In the genomic region with DNA sequence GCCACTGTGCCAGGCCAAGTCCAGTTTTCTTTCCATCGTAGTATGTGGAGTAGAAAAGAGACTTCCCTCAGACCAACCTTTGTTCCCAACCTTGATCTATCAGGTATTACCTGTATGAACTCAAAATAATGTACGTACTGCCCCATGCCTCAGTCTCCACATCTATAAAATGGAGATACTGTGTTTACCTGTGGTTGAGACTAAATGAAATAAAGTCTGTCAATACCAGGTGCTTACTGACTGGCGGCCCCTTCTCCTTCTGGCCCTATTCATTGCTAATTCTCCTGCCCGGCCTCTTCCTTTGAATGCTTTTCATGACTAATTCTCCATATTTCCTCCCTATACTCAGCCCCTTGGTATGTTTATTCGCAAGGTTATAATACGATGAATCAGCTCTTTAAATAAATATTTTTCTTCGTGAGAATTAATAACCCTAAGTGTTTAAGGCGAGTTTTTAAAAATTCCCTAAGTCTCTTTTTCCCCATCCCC, we compare ENCODE assay signal across 16 cellular contexts.
DNase-seq lines count a peak whose midpoint lies in the region; ATAC-seq, FAIRE-seq and TF ChIP-seq lines count a peak whose summit lies in the region.
"Had no signal": no experiment of that assay in that cellular context is flagged by ENCODE, and none has a peak within 500 bp of the region (broad histone marks: within the 10 kb centered on the region; RNA-seq: fewer than 3 reads in every experiment).

No MANE protein-coding gene starts in this region.

- peak overlapping the region; percentile 66 for H3K4me2 ChIP-seq in A549

- H3K27me3 Mint-ChIP-seq in CD4-positive, alpha-beta memory T cell = peaks cover 2 to 3% of the 10 kb centered on the region in 2 donors
- H3K27me3 Mint-ChIP-seq in naive thymus-derived CD8-positive, alpha-beta T cell = peaks cover 7 to 18% (median 11%) of the 10 kb centered on the region in 5 donors

- TF ChIP-seq POLR2A in A549 (IDR thresholded peaks at IDR 0.05; ENCODE audit: low read length) = no peak

- ATAC-seq in A549 (peak; percentile 91 to 92), foreskin keratinocyte (peak; percentile 98)
- ATAC-seq in naive thymus-derived CD8-positive, alpha-beta T cell = no peak

- H3K9me3 ChIP-seq in A549 (no peaks in the 10 kb centered on the region), ascending aorta (no peaks in the 10 kb centered on the region)
- no peaks in the 10 kb centered on the region for H3K9me3 ChIP-seq in CD4-positive, alpha-beta memory T cell (ENCODE audit: control insufficient read depth in 1 of 2, low read length in 2 of 2)

- no peak for TF ChIP-seq CTCF in A549 (IDR thresholded peaks at IDR 0.05)
- TF ChIP-seq CTCF in ascending aorta (IDR thresholded peaks at IDR 0.05) = no peak
- TF ChIP-seq CTCF in foreskin keratinocyte (conservative IDR thresholded peaks at IDR 0.05) = no peak

- H3K36me3 Mint-ChIP-seq in CD4-positive, alpha-beta memory T cell = no peaks in the 10 kb centered on the region
- H3K36me3 Mint-ChIP-seq in naive thymus-derived CD8-positive, alpha-beta T cell = no peaks in the 10 kb centered on the region
- H3K36me3 Mint-ChIP-seq: activated CD4-positive, alpha-beta memory T cell treated with anti-CD3 and anti-CD28 coated beads for 36 hours had no signal

- POLR2A ChIA-PET in A549 (lab: Yijun Ruan, JAX) = interaction anchor here (0.6 to 1.0 kb wide), 3 partner anchors 43 to 326 kb away, joined by 4 to 11 read pairs (median 5); a partner anchor contains a TSS
- POLR2A ChIA-PET in CD4-positive, alpha-beta memory T cell (lab: Charles Lee; ENCODE audit: partially characterized antibody) = no interaction called here
- POLR2A ChIA-PET in naive thymus-derived CD8-positive, alpha-beta T cell (lab: Charles Lee) = no interaction called here

- no peak for FAIRE-seq in A549 (lab: Jason Lieb, UNC)

- peaks cover 0 to 5% (median 3%) of the 10 kb centered on the region in 8 donors for H3K9me3 Mint-ChIP-seq in CD4-positive, alpha-beta memory T cell
- H3K9me3 Mint-ChIP-seq in naive thymus-derived CD8-positive, alpha-beta T cell = peaks cover 0 to 6% (median 0%) of the 10 kb centered on the region in 9 donors
- H3K9me3 Mint-ChIP-seq: activated CD4-positive, alpha-beta memory T cell treated with anti-CD3 and anti-CD28 coated beads for 36 hours; T-helper 1 cell treated with Interleukin-12 subunit alpha and Interleukin-12 subunit beta and Interleukin-4 antibody, amounts not matched to agents 30 μg/mL and 1 μg/mL, for 36 hours had no signal

- peak overlapping the region; percentile 65 to 88 for H3K27ac ChIP-seq in A549
- H3K27ac ChIP-seq in ascending aorta = peak overlapping the region; percentile 33 to 43
- peak overlapping the region; percentile 73 for H3K27ac ChIP-seq in foreskin keratinocyte
- H3K27ac ChIP-seq in CD4-positive, alpha-beta memory T cell (ENCODE audit: low read depth, low read length) = no peak overlapping the region

- TF ChIP-seq RAD21 in A549 (conservative IDR thresholded peaks at IDR 0.05 in 1 of 2, IDR thresholded peaks at IDR 0.05 in 1 of 2) = peak in 1 of 2 experiments; percentile 23; a peak in 4 of 5 replicates

- DNase-seq in A549 (ENCODE audit: low read depth in 1 of 2, low spot score in 1 of 2) (peak; percentile 82 to 87), HS-27A (ENCODE audit: low read depth) (peak; percentile 82), ascending aorta (ENCODE audit: low spot score in 2 of 2) (no peak), foreskin keratinocyte (peak; percentile 81 to 89), posterior vena cava (ENCODE audit: low spot score) (no peak), NCI-H2227 (lab: John Stamatoyannopoulos, UW; ENCODE audit: unreplicated experiment) (no peak)
- no peak for DNase-seq in CD4-positive, alpha-beta memory T cell
- no peak for DNase-seq in naive thymus-derived CD8-positive, alpha-beta T cell
- DNase-seq: activated CD4-positive, alpha-beta memory T cell treated with anti-CD3 and anti-CD28 coated beads for 36 hours; activated naive CD4-positive, alpha-beta T cell treated with anti-CD3 and anti-CD28 coated beads, Interleukin-2, amount 50 U/mL, for 16 hours; effector CD4-positive, alpha-beta T cell; midbrain; NCI-H1417 treated with DMSO at 0.1 percent for 48 hours; NK-92 treated with Interleukin-12 subunit alpha and Interleukin-12 subunit beta, amount 100 ng/mL, for 24 hours had no signal

- H3K36me3 ChIP-seq in ascending aorta = no peaks in the 10 kb centered on the region
- no peaks in the 10 kb centered on the region for H3K36me3 ChIP-seq in CD4-positive, alpha-beta memory T cell (ENCODE audit: insufficient read depth, low read length)

- peak; percentile 50 to 63; a peak in 2 of 5 replicates for TF ChIP-seq EP300 in A549 (IDR thresholded peaks at IDR 0.05)

- H3K27me3 ChIP-seq in ascending aorta = no peaks in the 10 kb centered on the region
- no peaks in the 10 kb centered on the region for H3K27me3 ChIP-seq in foreskin keratinocyte
- no peaks in the 10 kb centered on the region for H3K27me3 ChIP-seq in CD4-positive, alpha-beta memory T cell (ENCODE audit: insufficient read depth, low read length)

- 7% methylated on average over 8 of the region's 8 CpGs for WGBS in A549 (ENCODE audit: missing lambda C conversion rate)

- intact Hi-C loops in ascending aorta (cut with DNase I) = loop anchor here (2.0 to 5.0 kb wide), 3 partner anchors 65 to 240 kb away; a partner anchor contains a TSS
- intact Hi-C loops in CD4-positive, alpha-beta memory T cell (cut with micrococcal nuclease) = no loop called here
- intact Hi-C loops in posterior vena cava (cut with DNase I) = no loop called here

- no peak overlapping the region for H3K4me3 Mint-ChIP-seq in CD4-positive, alpha-beta memory T cell
- H3K4me3 Mint-ChIP-seq in naive thymus-derived CD8-positive, alpha-beta T cell = no peak overlapping the region
- H3K4me3 Mint-ChIP-seq: activated CD4-positive, alpha-beta memory T cell treated with anti-CD3 and anti-CD28 coated beads for 36 hours; B cell; T-helper 1 cell treated with Interleukin-12 subunit alpha and Interleukin-12 subunit beta and Interleukin-4 antibody, amounts not matched to agents 30 μg/mL and 1 μg/mL, for 36 hours had no signal

- H3K4me1 ChIP-seq in A549 (peaks cover 43% of the 10 kb centered on the region), ascending aorta (peaks cover 3 to 13% of the 10 kb centered on the region in 2 donors), foreskin keratinocyte (peaks cover 10% of the 10 kb centered on the region)
- H3K4me1 ChIP-seq in CD4-positive, alpha-beta memory T cell (ENCODE audit: insufficient read depth, low read length) = no peaks in the 10 kb centered on the region

- H3K27ac Mint-ChIP-seq in CD4-positive, alpha-beta memory T cell = no peak overlapping the region
- no peak overlapping the region for H3K27ac Mint-ChIP-seq in naive thymus-derived CD8-positive, alpha-beta T cell
- H3K27ac Mint-ChIP-seq: activated CD4-positive, alpha-beta memory T cell treated with anti-CD3 and anti-CD28 coated beads for 36 hours; B cell; T-helper 1 cell treated with Interleukin-12 subunit alpha and Interleukin-12 subunit beta and Interleukin-4 antibody, amounts not matched to agents 30 μg/mL and 1 μg/mL, for 36 hours had no signal

- CTCF ChIA-PET in A549 (lab: Yijun Ruan, JAX) = interaction anchor here (1.0 to 3.1 kb wide), 3 partner anchors 8 to 62 kb away, joined by 4 to 26 read pairs (median 5); no protein-coding TSS in a partner anchor
- CTCF ChIA-PET in CD4-positive, alpha-beta memory T cell (lab: Charles Lee; ENCODE audit: partially characterized antibody) = no interaction called here

- peaks cover 4 to 11% (median 4%) of the 10 kb centered on the region in 4 donors for H3K4me1 Mint-ChIP-seq in CD4-positive, alpha-beta memory T cell
- peaks cover 4 to 10% (median 8%) of the 10 kb centered on the region in 4 donors for H3K4me1 Mint-ChIP-seq in naive thymus-derived CD8-positive, alpha-beta T cell

- H3K4me3 ChIP-seq in A549 (no peak overlapping the region), ascending aorta (peak overlapping the region in 1 of 2 donors; percentile 21)
- H3K4me3 ChIP-seq in CD4-positive, alpha-beta memory T cell (ENCODE audit: low read length in 2 of 2) = no peak overlapping the region

TF ChIP-seq in A549, 52 proteins besides CTCF, POLR2A, EP300 and RAD21:
- peak; percentile 95 for TF ChIP-seq JUNB (IDR thresholded peaks at IDR 0.05)
- peak; percentile 97 for TF ChIP-seq MAFK (IDR thresholded peaks at IDR 0.05; ENCODE audit: partially characterized antibody)
- peak; percentile 40; the same call in 1 of the 2 replicates for TF ChIP-seq KDM1A (IDR thresholded peaks at IDR 0.05; ENCODE audit: low read depth)
- TF ChIP-seq SMC3 (IDR thresholded peaks at IDR 0.05) = peak; percentile 28; the same call in 1 of the 3 replicates
- TF ChIP-seq HDAC2 (IDR thresholded peaks at IDR 0.05) = 0 out of 2 replicates have a peak, but pooled peaks have one; percentile 71
- TF ChIP-seq, protein P1, sequence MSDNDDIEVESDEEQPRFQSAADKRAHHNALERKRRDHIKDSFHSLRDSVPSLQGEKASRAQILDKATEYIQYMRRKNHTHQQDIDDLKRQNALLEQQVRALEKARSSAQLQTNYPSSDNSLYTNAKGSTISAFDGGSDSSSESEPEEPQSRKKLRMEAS (IDR thresholded peaks at IDR 0.05) = 0 out of 2 replicates have a peak, but pooled peaks have one; percentile 34
- peak in 1 of 2 experiments; percentile 44; a peak in 1 of 4 replicates for TF ChIP-seq CEBPB (IDR thresholded peaks at IDR 0.05)
- TF ChIP-seq MYC (IDR thresholded peaks at IDR 0.05; ENCODE audit: borderline replicate concordance, low read length) = no peak
- no peak for TF ChIP-seq NFE2L2 (conservative IDR thresholded peaks at IDR 0.05; ENCODE audit: low read length)
- peak; percentile 88 for TF ChIP-seq GATA3 (IDR thresholded peaks at IDR 0.05; ENCODE audit: borderline replicate concordance)
- TF ChIP-seq, protein P2, sequence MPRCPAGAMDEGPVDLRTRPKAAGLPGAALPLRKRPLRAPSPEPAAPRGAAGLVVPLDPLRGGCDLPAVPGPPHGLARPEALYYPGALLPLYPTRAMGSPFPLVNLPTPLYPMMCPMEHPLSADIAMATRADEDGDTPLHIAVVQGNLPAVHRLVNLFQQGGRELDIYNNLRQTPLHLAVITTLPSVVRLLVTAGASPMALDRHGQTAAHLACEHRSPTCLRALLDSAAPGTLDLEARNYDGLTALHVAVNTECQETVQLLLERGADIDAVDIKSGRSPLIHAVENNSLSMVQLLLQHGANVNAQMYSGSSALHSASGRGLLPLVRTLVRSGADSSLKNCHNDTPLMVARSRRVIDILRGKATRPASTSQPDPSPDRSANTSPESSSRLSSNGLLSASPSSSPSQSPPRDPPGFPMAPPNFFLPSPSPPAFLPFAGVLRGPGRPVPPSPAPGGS (IDR thresholded peaks at IDR 0.05) = 0 out of 3 replicates have a peak, but pooled peaks have one; percentile 60
- no peak for TF ChIP-seq NR3C1 (IDR thresholded peaks at IDR 0.05)
- TF ChIP-seq CHD4 (IDR thresholded peaks at IDR 0.05; ENCODE audit: borderline replicate concordance) = peak; percentile 70; the same call in 1 of the 2 replicates
- TF ChIP-seq SREBF2 (IDR thresholded peaks at IDR 0.05) = no peak
- peak; percentile 54 to 72; a peak in 3 of 5 replicates for TF ChIP-seq JUN (IDR thresholded peaks at IDR 0.05)
- TF ChIP-seq TFCP2L1 (CRISPR knock-in tag; IDR thresholded peaks at IDR 0.05) = no peak
- TF ChIP-seq FOSL2 (IDR thresholded peaks at IDR 0.05) = peak; percentile 87
- TF ChIP-seq FOSL2 (CRISPR knock-in tag; IDR thresholded peaks at IDR 0.05) = peak; percentile 97
TF ChIP-seq in A549: peak in this region for 12.

Comparison
In these comparisons a context has a peak if more than half of its experiments do, and no peak if none do; other contexts are left out.
1. ATAC-seq: peak in A549 (2 of 2) and foreskin keratinocyte (single experiment); none in naive thymus-derived CD8-positive, alpha-beta T cell (0 of 2).
2. DNase-seq: peak in A549 (2 of 2), HS-27A (single experiment) and foreskin keratinocyte (2 of 2); none in ascending aorta (0 of 2), CD4-positive, alpha-beta memory T cell (0 of 5), posterior vena cava (single experiment), naive thymus-derived CD8-positive, alpha-beta T cell (0 of 10) and NCI-H2227 (single experiment).